ENCODE assay signal across 28 cellular contexts in genomic region chr13:83168575-83168974, GRCh38.
"Had no signal": no experiment of that assay in that cellular context is flagged by ENCODE, and none has a peak within 500 bp of the region (broad histone marks: within the 10 kb centered on the region; RNA-seq: fewer than 3 reads in every experiment).

No MANE protein-coding gene starts in this region.

- H3K27ac Mint-ChIP-seq: activated naive CD4-positive, alpha-beta T cell treated with anti-CD3 and anti-CD28 coated beads, Interleukin-2, amount 10 ng/mL, durations not matched to agents 7 days and 5 days; activated naive CD8-positive, alpha-beta T cell treated with anti-CD3 and anti-CD28 coated beads, Interleukin-2, amount 10 ng/mL, durations not matched to agents 7 days and 5 days; activated T-helper 1 cell treated with anti-CD3 and anti-CD28 coated beads, Interleukin-12 subunit alpha, Interleukin-12 subunit beta, Interleukin-2, Interleukin-4 antibody, amounts not matched to agents 30 ng/mL and 10 ng/mL and 1 ng/mL, durations not matched to agents 14 hours and 24 hours and 36 hours; immature natural killer cell; nephron; stimulated activated naive B cell treated with anti-CD40 and anti-IgM and Interleukin-4, amounts not matched to agents 10 μg/mL and 1 μg/mL and 100 μg/mL, for 72 hours; T-helper 1 cell treated with Interleukin-12 subunit alpha and Interleukin-12 subunit beta and Interleukin-4 antibody, amounts not matched to agents 30 μg/mL and 1 μg/mL, for 36 hours had no signal

- H3K4me3 ChIP-seq: body of pancreas, colonic mucosa, dorsolateral prefrontal cortex, heart left ventricle, left ventricle myocardium inferior, smooth muscle cell, stomach, tibial artery had no signal

- H3K4me3 Mint-ChIP-seq: activated naive CD4-positive, alpha-beta T cell treated with anti-CD3 and anti-CD28 coated beads, Interleukin-2, amount 10 ng/mL, durations not matched to agents 7 days and 5 days; activated naive CD8-positive, alpha-beta T cell treated with anti-CD3 and anti-CD28 coated beads, Interleukin-2, amount 10 ng/mL, durations not matched to agents 7 days and 5 days; activated T-helper 1 cell treated with anti-CD3 and anti-CD28 coated beads, Interleukin-12 subunit alpha, Interleukin-12 subunit beta, Interleukin-2, Interleukin-4 antibody, amounts not matched to agents 30 ng/mL and 10 ng/mL and 1 ng/mL, durations not matched to agents 14 hours and 24 hours and 36 hours; immature natural killer cell; nephron; stimulated activated naive B cell treated with anti-CD40 and anti-IgM and Interleukin-4, amounts not matched to agents 10 μg/mL and 1 μg/mL and 100 μg/mL, for 72 hours; T-helper 1 cell treated with Interleukin-12 subunit alpha and Interleukin-12 subunit beta and Interleukin-4 antibody, amounts not matched to agents 30 μg/mL and 1 μg/mL, for 36 hours had no signal

- ATAC-seq: activated CD4-positive, CD25-positive, alpha-beta regulatory T cell treated with anti-CD3 and anti-CD28 coated beads, Interleukin-2, amount 50 U/mL, for 24 hours; body of pancreas; heart left ventricle; stimulated activated naive B cell treated with anti-CD40 and anti-IgM and Interleukin-4, amounts not matched to agents 10 μg/mL and 1 μg/mL and 100 μg/mL, for 72 hours had no signal

- DNase-seq: activated CD4-positive, alpha-beta T cell treated with anti-CD3 and anti-CD28 coated beads for 48 hours; activated CD4-positive, alpha-beta T cell treated with anti-CD3 and anti-CD28 coated beads, Interleukin-2, amount 50 U/mL, for 48 hours; activated CD8-positive, alpha-beta memory T cell treated with anti-CD3 and anti-CD28 coated beads for 24 hours; activated effector memory CD4-positive, alpha-beta T cell treated with anti-CD3 and anti-CD28 coated beads, Interleukin-2, amount 50 U/mL, for 16 hours; activated naive CD4-positive, alpha-beta T cell treated with anti-CD3 and anti-CD28 coated beads, Interleukin-2, amount 10 ng/mL, durations not matched to agents 7 days and 5 days; activated naive CD8-positive, alpha-beta T cell treated with anti-CD3 and anti-CD28 coated beads, Interleukin-2, amount 10 ng/mL, durations not matched to agents 7 days and 5 days; amygdala; body of pancreas; colonic mucosa; dorsolateral prefrontal cortex; effector memory CD4-positive, alpha-beta T cell; foreskin fibroblast; heart left ventricle; hypothalamus; immature natural killer cell; left ventricle myocardium inferior; stimulated activated CD4-positive, alpha-beta T cell treated with anti-CD3 and anti-CD28 coated beads, Interleukin-2, amount 100 ng/mL, for 24 hours; stimulated activated naive B cell treated with anti-CD40 and anti-IgM and Interleukin-4, amounts not matched to agents 10 μg/mL and 1 μg/mL and 100 μg/mL, for 72 hours; stomach; SW 1271; T-helper 9 cell; tibial artery; WERI-Rb-1 had no signal

- H3K36me3 Mint-ChIP-seq: activated naive CD4-positive, alpha-beta T cell treated with anti-CD3 and anti-CD28 coated beads, Interleukin-2, amount 10 ng/mL, durations not matched to agents 7 days and 5 days; activated naive CD8-positive, alpha-beta T cell treated with anti-CD3 and anti-CD28 coated beads, Interleukin-2, amount 10 ng/mL, durations not matched to agents 7 days and 5 days; stimulated activated naive B cell treated with anti-CD40 and anti-IgM and Interleukin-4, amounts not matched to agents 10 μg/mL and 1 μg/mL and 100 μg/mL, for 72 hours had no signal

- H3K4me1 Mint-ChIP-seq: activated naive CD4-positive, alpha-beta T cell treated with anti-CD3 and anti-CD28 coated beads, Interleukin-2, amount 10 ng/mL, durations not matched to agents 7 days and 5 days; activated naive CD8-positive, alpha-beta T cell treated with anti-CD3 and anti-CD28 coated beads, Interleukin-2, amount 10 ng/mL, durations not matched to agents 7 days and 5 days; immature natural killer cell; nephron; stimulated activated naive B cell treated with anti-CD40 and anti-IgM and Interleukin-4, amounts not matched to agents 10 μg/mL and 1 μg/mL and 100 μg/mL, for 72 hours had no signal

- H3K9me3 Mint-ChIP-seq: activated naive CD8-positive, alpha-beta T cell treated with anti-CD3 and anti-CD28 coated beads, Interleukin-2, amount 10 ng/mL, durations not matched to agents 7 days and 5 days; activated T-helper 1 cell treated with anti-CD3 and anti-CD28 coated beads, Interleukin-12 subunit alpha, Interleukin-12 subunit beta, Interleukin-2, Interleukin-4 antibody, amounts not matched to agents 30 ng/mL and 10 ng/mL and 1 ng/mL, durations not matched to agents 14 hours and 24 hours and 36 hours had no signal

- H3K27me3 Mint-ChIP-seq: activated naive CD4-positive, alpha-beta T cell treated with anti-CD3 and anti-CD28 coated beads, Interleukin-2, amount 10 ng/mL, durations not matched to agents 7 days and 5 days; activated naive CD8-positive, alpha-beta T cell treated with anti-CD3 and anti-CD28 coated beads, Interleukin-2, amount 10 ng/mL, durations not matched to agents 7 days and 5 days; stimulated activated naive B cell treated with anti-CD40 and anti-IgM and Interleukin-4, amounts not matched to agents 10 μg/mL and 1 μg/mL and 100 μg/mL, for 72 hours had no signal
